In genomic region chr1:110524311-110525249, GRCh38 we compare ENCODE assay signal across 8 cellular contexts. TPM values are rescaled to one million over a fixed set of nuclear protein-coding genes. Genes with fewer than 3 reads are reported as not detected.
A peak's percentile ranks its signal among the peaks of the same experiment; 100 is the strongest.
DNase-seq lines count a peak whose midpoint lies in the region; ATAC-seq, FAIRE-seq and TF ChIP-seq lines count a peak whose summit lies in the region.

No MANE protein-coding gene starts in this region.

- POLR2A ChIA-PET in AG04449 (lab: Yijun Ruan, JAX): no interaction called here
- POLR2A ChIA-PET in H1 (lab: Charles Lee; ENCODE audit: partially characterized antibody): interaction anchor here (0.6 kb wide), 1 partner anchor 1012 kb away, joined by 3 read pairs; no protein-coding TSS in a partner anchor

- no peaks in the 10 kb centered on the region for H3K36me3 ChIP-seq in H1 (ENCODE audit: control insufficient read depth in 2 of 4, insufficient read depth in 4 of 4, low read length in 3 of 4)
- no peaks in the 10 kb centered on the region for H3K36me3 ChIP-seq in mucosa of descending colon (ENCODE audit: low read depth)

- no peak overlapping the region for H2BK20ac ChIP-seq in H1 (ENCODE audit: low read length)

- H3K56ac ChIP-seq in H1 (replicated peaks; ENCODE audit: insufficient read length, low read depth, low read length): no peak overlapping the region

- H2BK120ac ChIP-seq in H1 (replicated peaks; ENCODE audit: low read depth, low read length): no peak overlapping the region

- TF ChIP-seq RAD21 in H1 (IDR thresholded peaks at IDR 0.05 in 1 of 2, conservative IDR thresholded peaks at IDR 0.05 in 1 of 2; ENCODE audit: low read depth in 2 of 2, low read length in 2 of 2): peak; percentile 95 to 98

- no peak overlapping the region for H2AK5ac ChIP-seq in H1 (ENCODE audit: low read depth, low read length)

- FAIRE-seq in H1 (lab: Jason Lieb, UNC): peak; percentile 95

- ATAC-seq in mucosa of descending colon (peak; percentile 68), HG03159 (IDR thresholded peaks at IDR 0.05; ENCODE audit: unreplicated experiment) (no peak)

- no peaks in the 10 kb centered on the region for H4K20me1 ChIP-seq in H1 (replicated peaks in 1 of 2; ENCODE audit: control insufficient read depth in 1 of 2, insufficient read depth in 2 of 2, low read length in 2 of 2)

- no peak overlapping the region for H4K8ac ChIP-seq in H1 (ENCODE audit: extremely low read depth, insufficient read depth, low read length)

- no peak for TF ChIP-seq EP300 in H1 (IDR thresholded peaks at IDR 0.05; ENCODE audit: borderline replicate concordance in 1 of 2, low read depth in 2 of 2, low read length in 2 of 2)

- 51% methylated on average over 20 of the region's 20 CpGs; no CpG with 5 or more reads in 1 of the 2 experiments for WGBS in H1 (ENCODE audit: extremely low coverage in 1 of 2, insufficient coverage in 1 of 2, insufficient read length in 1 of 2, insufficient replicate concordance in 2 of 2, low coverage in 1 of 2, low lambda C conversion rate in 2 of 2, missing lambda C conversion rate in 1 of 2), 2 experiments

- peak overlapping the region in 1 of 2 experiments; percentile 9; a peak in 1 of 4 replicates for H3K4me2 ChIP-seq in H1 (ENCODE audit: insufficient read depth in 1 of 2, low read depth in 2 of 2, low read length in 2 of 2)

- no peak overlapping the region for H3K23ac ChIP-seq in H1 (ENCODE audit: insufficient read length)

- no peaks in the 10 kb centered on the region for H3K79me2 ChIP-seq in H1 (ENCODE audit: control insufficient read depth in 1 of 2, insufficient read depth in 2 of 2, low read length in 2 of 2)

- H3K4me1 ChIP-seq in H1 (replicated peaks in 1 of 4; ENCODE audit: control insufficient read depth in 3 of 4, insufficient read depth in 4 of 4, low read length in 3 of 4) (peaks cover 0 to 3% (median 0%) of the 10 kb centered on the region in 4 experiments; a peak in 1 of 7 replicates), mucosa of descending colon (ENCODE audit: low read depth) (no peaks in the 10 kb centered on the region)

- intact Hi-C loops in mucosa of descending colon (cut with DNase I, micrococcal nuclease): loop anchor here in 1 of 2 donors (10.0 kb wide), 1 partner anchor 90 kb away; no protein-coding TSS in a partner anchor

- CTCF ChIA-PET in AG04449 (lab: Yijun Ruan, JAX): interaction anchor here (0.8 to 2.2 kb wide), 9 partner anchors 9 to 241 kb away, joined by 3 to 7 read pairs (median 3); no protein-coding TSS in a partner anchor
- CTCF ChIA-PET in H1 (lab: Charles Lee; ENCODE audit: partially characterized antibody): interaction anchor here (0.6 to 25.0 kb wide), 39 partner anchors 13 to 292 kb away, joined by 3 to 302 read pairs (median 4); partner anchors contain the start of gene KCNA2

- peak overlapping the region; percentile 47; the same call in 1 of the 2 replicates for H2BK15ac ChIP-seq in H1 (ENCODE audit: low read length)

- H4K91ac ChIP-seq in H1 (replicated peaks; ENCODE audit: insufficient read length, low read length): no peak overlapping the region

- no peak overlapping the region for H4K5ac ChIP-seq in H1 (ENCODE audit: insufficient read length, low read depth, low read length)

- TF ChIP-seq CTCF in AG04449 (IDR thresholded peaks at IDR 0.05; ENCODE audit: insufficient read depth, low read length, missing control alignments): peak; percentile 64
- TF ChIP-seq CTCF in H1 (IDR thresholded peaks at IDR 0.05; ENCODE audit: control extremely low read depth in 1 of 3, insufficient read depth in 1 of 3, low read depth in 1 of 3, low read length in 3 of 3): peak; percentile 89 to 97 (median 93)
- peak; percentile 25 for TF ChIP-seq CTCF in mucosa of descending colon (IDR thresholded peaks at IDR 0.05)

- no peaks in the 10 kb centered on the region for H3K79me1 ChIP-seq in H1 (ENCODE audit: low read depth, low read length)

- no peak overlapping the region for H2BK5ac ChIP-seq in H1 (ENCODE audit: low read depth, low read length)

- peaks cover 0 to 6% (median 0%) of the 10 kb centered on the region in 4 experiments; a peak in 4 of 7 replicates for H3K27me3 ChIP-seq in H1 (replicated peaks in 1 of 4; ENCODE audit: control insufficient read depth in 3 of 4, extremely low read depth in 1 of 4, insufficient read depth in 3 of 4, low read length in 3 of 4)

- H3K9me3 ChIP-seq in H1 (ENCODE audit: insufficient read depth in 2 of 2, low read depth in 1 of 2, low read length in 1 of 2) (no peaks in the 10 kb centered on the region), mucosa of descending colon (no peaks in the 10 kb centered on the region)

- TF ChIP-seq POLR2A in H1 (IDR thresholded peaks at IDR 0.05; ENCODE audit: control extremely low read depth in 1 of 2, low read depth in 2 of 2, low read length in 2 of 2): no peak

- DNase-seq in AG04449 (ENCODE audit: low read depth, low spot score) (no peak), GM19238 (ENCODE audit: insufficient read length, low spot score) (peak; percentile 62), NCI-H446 treated with DMSO at 0.1 percent for 48 hours (lab: John Stamatoyannopoulos, UW) (peak; percentile 78), H1 (ENCODE audit: low read depth in 1 of 2, low spot score in 2 of 2) (peak; percentile 53 to 81), mucosa of descending colon (peak in 1 of 3 donors; percentile 25)
- peak; percentile 18 to 30 for DNase-seq in activated CD4-positive, alpha-beta T cell treated with anti-CD3 and anti-CD28 coated beads, Interleukin-2, amount 50 U/mL, for 4 hours
- peak; percentile 2 to 35 (median 11) for DNase-seq in stimulated activated naive CD4-positive, alpha-beta T cell (lab: John Stamatoyannopoulos, UW)

- H3K27ac ChIP-seq in H1 (ENCODE audit: low read depth, low read length): no peak overlapping the region

- H3K9ac ChIP-seq in H1 (replicated peaks in 1 of 4; ENCODE audit: extremely low read depth in 1 of 4, low read depth in 3 of 4, low read length in 3 of 4): no peak overlapping the region; a peak in 1 of 7 replicates

- 0 out of 2 replicates have a peak overlapping the region, but pooled peaks have one; percentile 70 for H2AFZ ChIP-seq in H1 (ENCODE audit: low read length)

- no peak overlapping the region for H3K4me3 ChIP-seq in AG04449 (ENCODE audit: low read depth, low read length)
- H3K4me3 ChIP-seq in H1 (ENCODE audit: extremely low read depth in 1 of 4, insufficient read depth in 2 of 4, low read depth in 3 of 4, low read length in 4 of 4): no peak overlapping the region
- no peak overlapping the region for H3K4me3 ChIP-seq in mucosa of descending colon

- H3K4ac ChIP-seq in H1 (replicated peaks; ENCODE audit: insufficient read length, low read depth, low read length): no peak overlapping the region

- H3K23me2 ChIP-seq in H1 (ENCODE audit: low read depth, low read length): no peaks in the 10 kb centered on the region; the same call in 1 of the 2 replicates

- no peak overlapping the region for H3K18ac ChIP-seq in H1 (ENCODE audit: extremely low read depth, low read length)

- no peak overlapping the region for H3K14ac ChIP-seq in H1 (ENCODE audit: insufficient read length)

- no peak overlapping the region for H2BK12ac ChIP-seq in H1 (ENCODE audit: low read depth, low read length)

TF ChIP-seq in H1, 55 proteins besides CTCF, POLR2A, EP300 and RAD21:
- TF ChIP-seq CTBP2 (IDR thresholded peaks at IDR 0.05; ENCODE audit: borderline replicate concordance, insufficient read depth, insufficient read length, low read length) (no peak), TEAD4 (IDR thresholded peaks at IDR 0.05; ENCODE audit: low read depth, low read length) (0 out of 2 replicates have a peak, but pooled peaks have one; percentile 23), MAX (IDR thresholded peaks at IDR 0.05) (peak; percentile 23; the same call in 1 of the 2 replicates), YY1 (IDR thresholded peaks at IDR 0.05; ENCODE audit: low read depth, low read length) (peak; percentile 19; the same call in 1 of the 2 replicates), TAF7 (optimal IDR thresholded peaks at IDR 0.05; ENCODE audit: borderline replicate concordance, low read depth, low read length) (no peak), RFX5 (IDR thresholded peaks at IDR 0.05; ENCODE audit: borderline replicate concordance, low read depth, low read length) (no peak)

RNA-seq across cellular contexts. Expression of gene KCNA10, which starts 5.6 kb away (rescaled TPM):
- not detected in 2 replicates for total RNA-seq in H1 (2021; fragmentation: NEBNext Ultra II Directional; extraction: Animal tissue kit (Norgen Biotek cat#: 25700))
- not detected in 2 replicates for polyA plus RNA-seq in H1 (2011; rRNA removed)
- polyA plus RNA-seq in H1 (2011; cell fraction: cytosol; rRNA removed): not detected
- polyA plus RNA-seq in H1 (2011; cell fraction: nucleus; rRNA removed): not detected
- not detected in 4 replicates for polyA plus RNA-seq in H1 (2012, experiment 1 of 2)
- not detected for polyA plus RNA-seq in H1 (2012, experiment 2 of 2)
- not detected for polyA plus RNA-seq in H1 (2013, experiment 1 of 2)
- not detected for polyA plus RNA-seq in H1 (2013, experiment 2 of 2)
- polyA minus RNA-seq in H1 (2011; rRNA and poly(A)+ RNA removed): not detected in 2 replicates
- polyA minus RNA-seq in H1 (2011; cell fraction: cytosol; rRNA and poly(A)+ RNA removed): not detected
- not detected for polyA minus RNA-seq in H1 (2011; cell fraction: nucleus; rRNA and poly(A)+ RNA removed)
- total RNA-seq in mucosa of descending colon: not detected

Comparison
In these comparisons a context has a peak if more than half of its experiments do, and no peak if none do; other contexts are left out.
1. CTCF ChIP-seq: peak in every context shown above with its lines; median percentile 93 in H1; 64 in AG04449; 25 in mucosa of descending colon.